ENCODE assay signal across 8 cellular contexts in the genomic region with DNA sequence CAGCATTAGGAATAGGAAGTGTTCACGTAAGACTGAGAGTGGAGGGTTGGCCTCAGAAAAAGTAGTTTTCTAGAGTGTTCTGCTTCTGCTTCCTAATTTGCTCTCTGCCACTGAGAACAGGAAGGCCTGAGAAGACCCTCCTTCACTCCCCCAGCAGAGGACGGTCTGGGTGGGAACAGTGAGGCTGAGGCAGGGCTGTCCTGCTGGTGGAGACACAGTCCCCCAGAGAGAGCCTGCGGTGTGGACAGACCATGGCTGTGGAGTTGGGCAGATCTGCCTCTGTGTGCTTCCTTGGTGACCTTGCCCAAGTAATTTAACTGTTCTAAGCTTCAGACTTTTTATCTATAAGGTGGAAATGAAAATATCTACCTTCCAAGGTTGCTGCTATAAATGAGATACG.
"Had no signal": no experiment of that assay in that cellular context is flagged by ENCODE, and none has a peak within 500 bp of the region (broad histone marks: within the 10 kb centered on the region; RNA-seq: fewer than 3 reads in every experiment).

No MANE protein-coding gene starts in this region.

- H3K4me1 ChIP-seq: HAP-1 had no signal

- ATAC-seq: HCT116, HepG2 had no signal

- DNase-seq: GOT3, H7, HFFc6 had no signal

- H3K36me3 Mint-ChIP-seq: IgD-negative memory B cell had no signal

- H3K4me3 Mint-ChIP-seq: HFFc6, IgD-negative memory B cell had no signal

- H3K4me3 ChIP-seq: HAP-1 had no signal

- H3K27ac ChIP-seq: HL-60 had no signal

- H3K9me3 ChIP-seq: HAP-1 had no signal

- H3K27ac Mint-ChIP-seq: HFFc6, IgD-negative memory B cell had no signal

- H3K9me3 Mint-ChIP-seq: HFFc6 had no signal

- H3K36me3 ChIP-seq: HAP-1 had no signal

- H3K4me1 Mint-ChIP-seq: IgD-negative memory B cell had no signal
